Comparison of ENCODE assay signal across 8 cellular contexts in the genomic region with DNA sequence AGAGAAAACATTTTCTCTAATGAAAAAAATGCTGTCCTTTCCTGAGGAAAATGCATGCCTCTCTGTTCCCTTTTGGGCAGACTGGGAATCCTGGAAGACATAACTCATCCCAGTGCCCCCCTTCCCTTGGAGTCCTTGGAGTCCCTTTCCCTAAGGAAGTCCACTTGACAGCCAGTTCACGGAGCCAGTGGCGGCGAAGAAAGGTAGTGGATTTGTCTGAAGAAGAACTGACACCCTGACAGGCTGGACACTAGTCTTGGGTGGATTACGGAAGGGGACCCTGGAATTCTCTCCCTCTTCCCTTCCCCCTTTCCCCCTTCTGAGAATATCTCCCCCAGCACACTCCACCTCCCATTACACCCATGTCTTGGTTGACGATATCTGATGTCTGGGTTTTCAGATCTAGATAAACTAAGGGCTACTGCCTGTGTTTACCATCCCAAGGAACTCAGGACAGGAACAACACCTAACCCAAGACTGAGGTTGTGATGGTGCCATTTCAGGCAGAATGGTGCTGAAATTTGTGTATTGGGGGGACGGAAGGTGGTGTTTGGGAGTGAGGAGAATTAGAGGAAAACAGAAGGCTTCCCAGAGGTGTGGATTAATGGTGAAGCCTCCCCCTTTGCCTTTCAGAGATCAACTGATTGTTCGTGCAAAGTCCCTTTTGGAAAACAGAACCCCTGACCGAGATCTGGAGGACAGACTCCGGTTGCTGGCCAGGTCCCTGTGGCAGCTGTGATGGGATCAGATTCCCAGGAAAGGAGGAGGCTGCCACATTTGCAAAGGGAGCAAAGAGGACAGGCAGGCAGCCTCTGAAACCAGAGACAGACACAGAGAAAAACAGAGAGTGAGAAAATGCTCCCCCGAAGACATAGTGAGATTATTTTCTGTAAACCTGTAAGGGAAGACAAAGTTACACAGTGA. TPM values are rescaled to one million over a fixed set of nuclear protein-coding genes. Genes with fewer than 3 reads are reported as not detected.
DNase-seq lines count a peak whose midpoint lies in the region; ATAC-seq and TF ChIP-seq lines count a peak whose summit lies in the region.

No MANE protein-coding gene starts in this region.

- in situ Hi-C loops in mammary epithelial cell (cut with MboI; ENCODE audit: low sequenced_read_pairs in 2 of 2), result no loop called here

- H3K27me3 ChIP-seq in mammary epithelial cell (ENCODE audit: insufficient read depth, low read length), result no peaks in the 10 kb centered on the region
- no peaks in the 10 kb centered on the region for H3K27me3 ChIP-seq in mesendoderm (ENCODE audit: insufficient read depth, low read length, poor library complexity)

- dilution Hi-C loops in mammary epithelial cell (cut with HindIII; ENCODE audit: low sequenced_read_pairs), result no loop called here

- CTCF ChIA-PET in activated naive CD4-positive, alpha-beta T cell treated with anti-CD3 and anti-CD28 coated beads for 36 hours (lab: Charles Lee), result interaction anchor here (1.7 kb wide), 1 partner anchor 27 kb away, joined by 4 read pairs; no protein-coding TSS in a partner anchor
- CTCF ChIA-PET in mammary epithelial cell (lab: Charles Lee; ENCODE audit: low non-redundant PET), result no interaction called here
- CTCF ChIA-PET in activated CD4-positive, alpha-beta memory T cell treated with anti-CD3 and anti-CD28 coated beads, Interleukin-2, amount 10 ng/mL, durations not matched to agents 7 days and 5 days (lab: Charles Lee), result no interaction called here

- peak overlapping the region; percentile 72 for H2BK5ac ChIP-seq in mesendoderm (ENCODE audit: low read length)

- H3K4ac ChIP-seq in mesendoderm (ENCODE audit: low read depth, low read length), result peak overlapping the region; percentile 88

- H3K9ac ChIP-seq in mammary epithelial cell (ENCODE audit: insufficient read depth, low read length) (peak overlapping the region; percentile 86), mesendoderm (ENCODE audit: low read length) (peak overlapping the region; percentile 85)

- H3K4me3 ChIP-seq in mammary epithelial cell (replicated peaks in 1 of 3; ENCODE audit: insufficient read depth in 1 of 3, low read depth in 2 of 3, low read length in 3 of 3) (peak overlapping the region; percentile 60 to 70 (median 62)), mesendoderm (ENCODE audit: low read length) (peak overlapping the region; percentile 65), urinary bladder (ENCODE audit: low read depth, low read length) (peak overlapping the region; percentile 73)

- H3K4me1 Mint-ChIP-seq in activated naive CD4-positive, alpha-beta T cell treated with anti-CD3 and anti-CD28 coated beads for 36 hours (ENCODE audit: low read depth), result peaks cover 8% of the 10 kb centered on the region
- H3K4me1 Mint-ChIP-seq in activated CD4-positive, alpha-beta memory T cell treated with anti-CD3 and anti-CD28 coated beads, Interleukin-2, amount 10 ng/mL, durations not matched to agents 7 days and 5 days, result peaks cover 11% of the 10 kb centered on the region

- H3K36me3 ChIP-seq in mammary epithelial cell (ENCODE audit: insufficient read depth, low read length) (peaks cover 4% of the 10 kb centered on the region), mesendoderm (ENCODE audit: control insufficient read depth, insufficient read depth, low read length) (peaks cover 2% of the 10 kb centered on the region), urinary bladder (ENCODE audit: insufficient read depth) (no peaks in the 10 kb centered on the region)

- H3K9me3 ChIP-seq in mammary epithelial cell (replicated peaks; ENCODE audit: insufficient read depth, low read length), result no peaks in the 10 kb centered on the region

- peak overlapping the region; percentile 46 for H2BK120ac ChIP-seq in mesendoderm (ENCODE audit: low read depth, low read length)

- H2BK15ac ChIP-seq in mesendoderm (replicated peaks; ENCODE audit: low read depth), result peak overlapping the region; percentile 43

- POLR2A ChIA-PET in activated CD4-positive, alpha-beta memory T cell treated with anti-CD3 and anti-CD28 coated beads, Interleukin-2, amount 10 ng/mL, durations not matched to agents 7 days and 5 days (lab: Charles Lee), result no interaction called here

- peaks cover 19% of the 10 kb centered on the region for H3K79me1 ChIP-seq in mesendoderm (ENCODE audit: low read length)

- H3K4me3 Mint-ChIP-seq in activated naive CD4-positive, alpha-beta T cell treated with anti-CD3 and anti-CD28 coated beads for 36 hours, result peak overlapping the region; percentile 55
- H3K4me3 Mint-ChIP-seq in activated CD4-positive, alpha-beta memory T cell treated with anti-CD3 and anti-CD28 coated beads, Interleukin-2, amount 10 ng/mL, durations not matched to agents 7 days and 5 days, result no peak overlapping the region

- no peaks in the 10 kb centered on the region for H3K9me3 Mint-ChIP-seq in activated naive CD4-positive, alpha-beta T cell treated with anti-CD3 and anti-CD28 coated beads for 36 hours
- H3K9me3 Mint-ChIP-seq in activated naive CD4-positive, alpha-beta T cell treated with anti-CD3 and anti-CD28 coated beads, Interleukin-2, amount 50 U/mL, for 72 hours, result no peaks in the 10 kb centered on the region
- H3K9me3 Mint-ChIP-seq in activated CD4-positive, alpha-beta memory T cell treated with anti-CD3 and anti-CD28 coated beads, Interleukin-2, amount 10 ng/mL, durations not matched to agents 7 days and 5 days, result no peaks in the 10 kb centered on the region

- WGBS in mammary epithelial cell (ENCODE audit: low coverage, missing lambda C conversion rate), result 3% methylated on average over 10 of the region's 10 CpGs
- WGBS in mesendoderm (ENCODE audit: extremely low coverage, insufficient coverage, low lambda C conversion rate), result no CpG with 5 or more reads among the region's 10 CpGs
- WGBS in urinary bladder, result 9% methylated on average over 10 of the region's 10 CpGs

- H2AK5ac ChIP-seq in mesendoderm (ENCODE audit: low read length), result peak overlapping the region; percentile 24

- H3K27ac Mint-ChIP-seq in activated naive CD4-positive, alpha-beta T cell treated with anti-CD3 and anti-CD28 coated beads for 36 hours, result no peak overlapping the region
- H3K27ac Mint-ChIP-seq in activated naive CD4-positive, alpha-beta T cell treated with anti-CD3 and anti-CD28 coated beads, Interleukin-2, amount 50 U/mL, for 72 hours, result peak overlapping the region in 1 of 2 donors; percentile 45
- H3K27ac Mint-ChIP-seq in activated CD4-positive, alpha-beta memory T cell treated with anti-CD3 and anti-CD28 coated beads, Interleukin-2, amount 10 ng/mL, durations not matched to agents 7 days and 5 days, result no peak overlapping the region

- no peak overlapping the region for H4K8ac ChIP-seq in mesendoderm (ENCODE audit: low read depth, low read length)

- peaks cover 23% of the 10 kb centered on the region for H3K27me3 Mint-ChIP-seq in activated naive CD4-positive, alpha-beta T cell treated with anti-CD3 and anti-CD28 coated beads for 36 hours (ENCODE audit: low read depth)
- H3K27me3 Mint-ChIP-seq in activated CD4-positive, alpha-beta memory T cell treated with anti-CD3 and anti-CD28 coated beads, Interleukin-2, amount 10 ng/mL, durations not matched to agents 7 days and 5 days, result peaks cover 33% of the 10 kb centered on the region

- peak overlapping the region; percentile 92 for H3K56ac ChIP-seq in mesendoderm (ENCODE audit: low read length)

- no peak for DNase-seq in activated naive CD4-positive, alpha-beta T cell treated with anti-CD3 and anti-CD28 coated beads for 36 hours
- DNase-seq in activated naive CD4-positive, alpha-beta T cell treated with anti-CD3 and anti-CD28 coated beads, Interleukin-2, amount 50 U/mL, for 72 hours (ENCODE audit: low spot score in 2 of 2), result no peak
- DNase-seq in mammary epithelial cell, result no peak
- peak; percentile 64 for DNase-seq in mesendoderm
- DNase-seq in RKO (ENCODE audit: low spot score), result no peak
- no peak for DNase-seq in activated CD4-positive, alpha-beta memory T cell treated with anti-CD3 and anti-CD28 coated beads, Interleukin-2, amount 10 ng/mL, durations not matched to agents 7 days and 5 days
- DNase-seq in Kasumi-1 (lab: John Stamatoyannopoulos, UW), result no peak

- ATAC-seq in activated naive CD4-positive, alpha-beta T cell treated with anti-CD3 and anti-CD28 coated beads, Interleukin-2, amount 50 U/mL, for 72 hours, result no peak

- H3K4me2 ChIP-seq in mammary epithelial cell (ENCODE audit: insufficient read depth, low read depth, low read length) (peak overlapping the region; percentile 79), mesendoderm (ENCODE audit: low read length) (peak overlapping the region; percentile 30)

- no peak for TF ChIP-seq CTCF in mammary epithelial cell (conservative IDR thresholded peaks at IDR 0.05 in 1 of 2, IDR thresholded peaks at IDR 0.05 in 1 of 2; ENCODE audit: extremely low read depth in 1 of 2, insufficient read depth in 1 of 2, low read depth in 1 of 2, low read length in 2 of 2)

- H3K79me2 ChIP-seq in mammary epithelial cell (ENCODE audit: insufficient read depth, low read length) (peaks cover 60% of the 10 kb centered on the region), mesendoderm (ENCODE audit: control insufficient read depth, insufficient read depth, low read length) (peaks cover 48% of the 10 kb centered on the region)

- H3K36me3 Mint-ChIP-seq in activated naive CD4-positive, alpha-beta T cell treated with anti-CD3 and anti-CD28 coated beads for 36 hours (ENCODE audit: low read depth), result no peaks in the 10 kb centered on the region
- H3K36me3 Mint-ChIP-seq in activated naive CD4-positive, alpha-beta T cell treated with anti-CD3 and anti-CD28 coated beads, Interleukin-2, amount 50 U/mL, for 72 hours, result no peaks in the 10 kb centered on the region
- H3K36me3 Mint-ChIP-seq in activated CD4-positive, alpha-beta memory T cell treated with anti-CD3 and anti-CD28 coated beads, Interleukin-2, amount 10 ng/mL, durations not matched to agents 7 days and 5 days (ENCODE audit: low read depth), result no peaks in the 10 kb centered on the region

- TSS peak; percentile 79 for BruUV-seq in mammary epithelial cell (replicated peaks; lab: Mats Ljungman, UMichigan)

- no peaks in the 10 kb centered on the region for H4K20me1 ChIP-seq in mammary epithelial cell (ENCODE audit: insufficient read depth, low read length)

- H2AFZ ChIP-seq in mammary epithelial cell (ENCODE audit: low read depth, low read length), result peak overlapping the region; percentile 82

- H4K5ac ChIP-seq in mesendoderm (ENCODE audit: low read length), result no peak overlapping the region

- H3K4me1 ChIP-seq in mammary epithelial cell (ENCODE audit: insufficient read depth, low read length) (peaks cover 42% of the 10 kb centered on the region), mesendoderm (ENCODE audit: control insufficient read depth, low read depth, low read length) (peaks cover 16% of the 10 kb centered on the region), urinary bladder (ENCODE audit: insufficient read depth) (no peaks in the 10 kb centered on the region)

- intact Hi-C loops in activated naive CD4-positive, alpha-beta T cell treated with anti-CD3 and anti-CD28 coated beads for 36 hours (cut with micrococcal nuclease), result no loop called here
- intact Hi-C loops in mammary epithelial cell (cut with micrococcal nuclease), result loop anchor here (1.0 to 2.0 kb wide), 3 partner anchors 10 to 55 kb away; no protein-coding TSS in a partner anchor

- H3K27ac ChIP-seq in mammary epithelial cell (ENCODE audit: insufficient read depth, low read depth, low read length) (peak overlapping the region; percentile 81), mesendoderm (ENCODE audit: low read depth, low read length) (peak overlapping the region; percentile 77), urinary bladder (ENCODE audit: low read depth) (peak overlapping the region; percentile 82)

- H3K23ac ChIP-seq in mesendoderm (ENCODE audit: low read length), result peak overlapping the region; percentile 81

- H3K18ac ChIP-seq in mesendoderm (ENCODE audit: low read length), result peak overlapping the region; percentile 7

RNA-seq across cellular contexts. Expression of a gene that starts 0.7 kb away (rescaled TPM):
- under 1 TPM; 0.20 to 0.45 TPM for total RNA-seq in activated naive CD4-positive, alpha-beta T cell treated with anti-CD3 and anti-CD28 coated beads for 36 hours
- under 1 TPM; 0.18 to 0.91 TPM for total RNA-seq in activated naive CD4-positive, alpha-beta T cell treated with anti-CD3 and anti-CD28 coated beads, Interleukin-2, amount 50 U/mL, for 72 hours
- total RNA-seq in mammary epithelial cell, result 100 to 1,000 TPM; 222 to 382 TPM
- 585 TPM for polyA plus RNA-seq in mammary epithelial cell
- polyA minus RNA-seq in mammary epithelial cell, result 590 TPM
- polyA plus RNA-seq in mesendoderm (2013, experiment 1 of 2), result 371 TPM
- polyA plus RNA-seq in mesendoderm (2013, experiment 2 of 2), result 377 TPM
- 5,536 TPM for total RNA-seq in urinary bladder
- polyA plus RNA-seq in urinary bladder, result 1,774 TPM
- total RNA-seq in activated CD4-positive, alpha-beta memory T cell treated with anti-CD3 and anti-CD28 coated beads, Interleukin-2, amount 10 ng/mL, durations not matched to agents 7 days and 5 days, result under 1 TPM in 1 of 2 experiments, not detected in 1; 0.25 TPM

Comparison
In these comparisons a context has a peak if more than half of its experiments do, and no peak if none do; other contexts are left out.
1. RNA of a gene that starts 0.7 kb away (total RNA-seq): 5,536 TPM in urinary bladder (single experiment) and 222 to 382 TPM in mammary epithelial cell; 0.18 to 0.91 TPM in activated naive CD4-positive, alpha-beta T cell treated with anti-CD3 and anti-CD28 coated beads, Interleukin-2, amount 50 U/mL, for 72 hours, 0.20 to 0.45 TPM in activated naive CD4-positive, alpha-beta T cell treated with anti-CD3 and anti-CD28 coated beads for 36 hours and 0.25 TPM in activated CD4-positive, alpha-beta memory T cell treated with anti-CD3 and anti-CD28 coated beads, Interleukin-2, amount 10 ng/mL, durations not matched to agents 7 days and 5 days; every median in the first group is over 100 times any median in the second.
2. Peak in every context shown above with its lines, with median percentiles within 50 percentile points of each other: H3K27ac ChIP-seq and H3K4me3 ChIP-seq.